Comparison of ENCODE assay signal across 24 cellular contexts in the genomic region with DNA sequence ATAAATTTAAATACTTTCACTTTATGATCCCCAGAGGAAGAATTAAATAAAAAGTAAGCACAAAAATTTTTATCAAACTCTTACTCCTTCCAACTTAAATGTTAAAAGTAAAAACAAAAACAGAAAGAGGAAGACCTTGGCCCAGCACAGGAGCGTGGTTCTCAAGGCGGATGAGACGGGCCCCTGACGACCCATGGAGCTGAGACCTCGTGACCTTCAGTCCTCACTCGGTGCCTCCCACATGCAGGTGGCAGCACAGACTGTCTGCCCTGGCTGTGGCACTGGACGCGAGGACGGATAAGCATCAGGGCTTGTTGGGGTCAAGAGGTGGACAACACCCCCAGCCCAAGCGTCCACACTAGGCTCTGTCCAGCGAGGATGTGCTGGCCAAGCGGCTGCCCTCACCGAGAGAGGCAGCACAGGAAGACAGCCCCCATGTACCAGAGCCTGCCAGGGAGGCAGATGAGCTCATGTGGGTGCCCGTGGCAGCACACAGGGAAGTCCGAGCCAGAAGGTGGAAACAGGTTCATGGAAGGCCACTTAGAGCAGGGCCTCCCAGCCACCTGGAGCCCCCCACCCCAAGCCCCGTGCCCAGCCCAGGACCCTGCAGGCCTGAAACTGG.
"Had no signal": no experiment of that assay in that cellular context is flagged by ENCODE, and none has a peak within 500 bp of the region (broad histone marks: within the 10 kb centered on the region; RNA-seq: fewer than 3 reads in every experiment).

No MANE protein-coding gene starts in this region.

- FAIRE-seq: astrocyte, colon, endothelial cell of umbilical vein had no signal

- H3K4me3 ChIP-seq: right lobe of liver, skin epidermis, thoracic aorta, upper lobe of right lung had no signal

- H3K27ac Mint-ChIP-seq: activated naive CD4-positive, alpha-beta T cell treated with anti-CD3 and anti-CD28 coated beads, Interleukin-2, amount 50 U/mL, for 72 hours; effector memory CD8-positive, alpha-beta T cell; stimulated activated effector memory CD8-positive, alpha-beta T cell treated with anti-CD3 and anti-CD28 coated beads, Interleukin-12 subunit alpha, Interleukin-12 subunit beta, amount 100 ng/mL, for 72 hours; T-cell; T-helper 2 cell treated with Interferon-gamma antibody and Interleukin-4, amounts not matched to agents 5 μg/mL and 100 μg/mL, for 36 hours had no signal

- H3K4me1 Mint-ChIP-seq: central memory CD8-positive, alpha-beta T cell; stimulated activated effector memory CD8-positive, alpha-beta T cell treated with anti-CD3 and anti-CD28 coated beads, Interleukin-12 subunit alpha, Interleukin-12 subunit beta, amount 100 ng/mL, for 72 hours had no signal

- H3K9me3 Mint-ChIP-seq: activated naive CD4-positive, alpha-beta T cell treated with anti-CD3 and anti-CD28 coated beads, Interleukin-2, amount 50 U/mL, for 72 hours; central memory CD8-positive, alpha-beta T cell; effector memory CD8-positive, alpha-beta T cell; stimulated activated effector memory CD8-positive, alpha-beta T cell treated with anti-CD3 and anti-CD28 coated beads, Interleukin-12 subunit alpha, Interleukin-12 subunit beta, amount 100 ng/mL, for 72 hours; T-cell; T-helper 2 cell treated with Interferon-gamma antibody and Interleukin-4, amounts not matched to agents 5 μg/mL and 100 μg/mL, for 36 hours had no signal

- H3K27me3 ChIP-seq: right lobe of liver, upper lobe of right lung had no signal

- H3K27me3 Mint-ChIP-seq: T-cell had no signal

- ATAC-seq: activated naive CD4-positive, alpha-beta T cell treated with anti-CD3 and anti-CD28 coated beads, Interleukin-2, amount 50 U/mL, for 72 hours; effector memory CD8-positive, alpha-beta T cell; esophagus mucosa; left cardiac atrium; right lobe of liver; stimulated activated effector memory CD8-positive, alpha-beta T cell treated with anti-CD3 and anti-CD28 coated beads, Interleukin-12 subunit alpha, Interleukin-12 subunit beta, amount 100 ng/mL, for 72 hours; T-cell; upper lobe of right lung had no signal

- H3K9me3 ChIP-seq: right lobe of liver, thoracic aorta, upper lobe of right lung had no signal

- H3K27ac ChIP-seq: right lobe of liver, skin epidermis, thoracic aorta, upper lobe of right lung, VCaP had no signal

- H3K4me3 Mint-ChIP-seq: central memory CD8-positive, alpha-beta T cell; effector memory CD8-positive, alpha-beta T cell; stimulated activated effector memory CD8-positive, alpha-beta T cell treated with anti-CD3 and anti-CD28 coated beads, Interleukin-12 subunit alpha, Interleukin-12 subunit beta, amount 100 ng/mL, for 72 hours; T-cell; T-helper 2 cell treated with Interferon-gamma antibody and Interleukin-4, amounts not matched to agents 5 μg/mL and 100 μg/mL, for 36 hours had no signal

- H3K4me1 ChIP-seq: right lobe of liver, upper lobe of right lung had no signal

- H3K36me3 ChIP-seq: right lobe of liver, thoracic aorta, upper lobe of right lung had no signal

- DNase-seq: activated CD4-positive, alpha-beta T cell treated with anti-CD3 and anti-CD28 coated beads, Interleukin-2, amount 50 U/mL, for 1 hour; activated CD4-positive, CD25-positive, alpha-beta regulatory T cell treated with anti-CD3 and anti-CD28 coated beads, Interleukin-2, amount 50 U/mL, for 72 hours; activated T-cell treated with anti-CD3 and anti-CD28 coated beads, Interleukin-2, amount 50 U/mL, for 1 hour; effector memory CD8-positive, alpha-beta T cell; foreskin melanocyte; islet precursor cell; left cardiac atrium; mesenchymal stem cell; occipital lobe; right lobe of liver; stimulated activated CD4-positive, alpha-beta T cell treated with anti-CD3 and anti-CD28 coated beads, Interleukin-1b, Interleukin-23, amount 100 ng/mL, for 48 hours; T-cell; upper lobe of right lung had no signal
